Comparison of ENCODE assay signal across 8 cellular contexts in genomic region chr1:229558460-229559335, GRCh38. TPM values are rescaled to one million over a fixed set of nuclear protein-coding genes. Genes with fewer than 3 reads are reported as not detected.
DNase-seq lines count a peak whose midpoint lies in the region; TF ChIP-seq lines count a peak whose summit lies in the region.

ABCB10 (minus strand) TSS chr1:229558707; CDS start chr1:229558652, 55 bp downstream.

- TF ChIP-seq CTCF in H9 (conservative IDR thresholded peaks at IDR 0.05) (peak; percentile 91), fibroblast of villous mesenchyme (IDR thresholded peaks at IDR 0.05; ENCODE audit: insufficient read depth, low read depth, low read length) (peak; percentile 76), neural crest cell (conservative IDR thresholded peaks at IDR 0.05) (peak; percentile 80)

- H2BK12ac ChIP-seq in H9 (ENCODE audit: insufficient read length, low read depth, low read length), result no peak within 1 kb of the TSS

- no peak within 1 kb of the TSS for H4K91ac ChIP-seq in H9 (ENCODE audit: insufficient read length, low read depth, low read length)

- no peak within 1 kb of the TSS for H3K23ac ChIP-seq in H9 (ENCODE audit: insufficient read length, low read depth, low read length)

- H3T11ph ChIP-seq in H9 (ENCODE audit: low read length), result no peak within 1 kb of the TSS

- no peaks in the 10 kb centered on the region; the same call in 1 of the 2 replicates for H3K79me2 ChIP-seq in H9 (ENCODE audit: insufficient read depth, low read length)

- H3K9me3 ChIP-seq in H9 (ENCODE audit: control insufficient read depth, low read depth, low read length), result no peaks in the 10 kb centered on the region
- H3K9me3 ChIP-seq in stomach smooth muscle (ENCODE audit: control insufficient read depth in 2 of 2, low read length in 2 of 2), result no peaks in the 10 kb centered on the region

- no peak within 1 kb of the TSS for H4K8ac ChIP-seq in H9 (replicated peaks; ENCODE audit: insufficient read length, low read depth, low read length)

- no peaks in the 10 kb centered on the region for H3K27me3 ChIP-seq in H9 (ENCODE audit: insufficient read depth, low read length)
- no peaks in the 10 kb centered on the region for H3K27me3 ChIP-seq in stomach smooth muscle (ENCODE audit: control insufficient read depth in 1 of 2, insufficient read depth in 2 of 2, low read length in 2 of 2)

- no peak within 1 kb of the TSS for H2BK120ac ChIP-seq in H9 (ENCODE audit: low read depth, low read length, poor library complexity, severe bottlenecking)

- H3K4ac ChIP-seq in H9 (ENCODE audit: low read depth, low read length), result no peak within 1 kb of the TSS

- H4K20me1 ChIP-seq in H9 (ENCODE audit: control insufficient read depth, insufficient read depth, insufficient read length), result no peaks in the 10 kb centered on the region

- no peak within 1 kb of the TSS for H2BK5ac ChIP-seq in H9 (ENCODE audit: insufficient read length, low read length)

- DNase-seq in GDM1 (lab: John Stamatoyannopoulos, UW), result peak; percentile 99
- DNase-seq in H9, result peak; percentile 98
- peak; percentile 97 for DNase-seq in M059J (ENCODE audit: low read depth)
- peak; percentile 85 for DNase-seq in SIG-M5 (lab: John Stamatoyannopoulos, UW)
- DNase-seq in activated gamma-delta T cell (lab: John Stamatoyannopoulos, UW), result peak; percentile 70
- DNase-seq in fibroblast of villous mesenchyme (ENCODE audit: low read depth), result peak; percentile 98
- DNase-seq in neural crest cell (ENCODE audit: low read depth, low spot score), result peak; percentile 98

- peak within 1 kb of the TSS; percentile 77 to 87 for H3K4me3 Mint-ChIP-seq in H9
- H3K4me3 Mint-ChIP-seq in neural crest cell, result peak within 1 kb of the TSS; percentile 95

- peak within 1 kb of the TSS; percentile 44 for H2AFZ ChIP-seq in H9 (ENCODE audit: low read length)

- H3K56ac ChIP-seq in H9 (ENCODE audit: insufficient read length, low read depth, low read length), result no peak within 1 kb of the TSS

- H3K9me3 Mint-ChIP-seq in H9 (peaks cover 0 to 3% of the 10 kb centered on the region in 2 experiments; a peak in 1 of 5 replicates), neural crest cell (no peaks in the 10 kb centered on the region)

- H3K9ac ChIP-seq in H9 (ENCODE audit: extremely low read depth, insufficient read length, low read length) (peak within 1 kb of the TSS; percentile 54), stomach smooth muscle (ENCODE audit: low read length in 2 of 2) (peak within 1 kb of the TSS; percentile 65 to 84)

- H3K4me1 Mint-ChIP-seq in H9, result peaks cover 52 to 59% of the 10 kb centered on the region in 2 experiments
- peaks cover 47% of the 10 kb centered on the region for H3K4me1 Mint-ChIP-seq in neural crest cell

- H3K36me3 Mint-ChIP-seq in H9 (ENCODE audit: insufficient read depth in 1 of 3, low read depth in 3 of 3) (no peaks in the 10 kb centered on the region; a peak in 1 of 7 replicates), neural crest cell (ENCODE audit: low read depth) (no peaks in the 10 kb centered on the region)

- no peak within 1 kb of the TSS for H4K5ac ChIP-seq in H9 (ENCODE audit: insufficient read length, low read depth, low read length)

- H3K18ac ChIP-seq in H9 (ENCODE audit: insufficient read length, low read depth, low read length), result peak within 1 kb of the TSS; percentile 46

- no peak within 1 kb of the TSS for H2BK20ac ChIP-seq in H9 (ENCODE audit: low read depth, low read length, poor library complexity, severe bottlenecking)

- H3K27ac Mint-ChIP-seq in H9 (peak within 1 kb of the TSS in 2 of 3 experiments; percentile 83 to 89; a peak in 2 of 7 replicates), neural crest cell (ENCODE audit: unreplicated experiment) (peak within 1 kb of the TSS; percentile 82)

- no peak within 1 kb of the TSS for H3K27ac ChIP-seq in H9 (ENCODE audit: insufficient read length, low read depth, low read length)
- peak within 1 kb of the TSS; percentile 76 for H3K27ac ChIP-seq in stomach smooth muscle (ENCODE audit: low read length)

- no CpG with 5 or more reads among the region's 109 CpGs for WGBS in H9 (ENCODE audit: extremely low coverage, insufficient read length, low lambda C conversion rate)

- no peaks in the 10 kb centered on the region for H3K36me3 ChIP-seq in stomach smooth muscle (ENCODE audit: control insufficient read depth in 2 of 2, insufficient read depth in 2 of 2, low read length in 2 of 2)

- H3K14ac ChIP-seq in H9 (ENCODE audit: insufficient read depth, low read length), result peak within 1 kb of the TSS; percentile 77; the same call in 1 of the 2 replicates

- no peak within 1 kb of the TSS for H2AK5ac ChIP-seq in H9 (ENCODE audit: insufficient read length, low read length)

- H3K27me3 Mint-ChIP-seq in H9 (ENCODE audit: low read depth) (peaks cover 4% of the 10 kb centered on the region; the same call in 1 of the 2 replicates), neural crest cell (ENCODE audit: low read depth) (no peaks in the 10 kb centered on the region)

- H3K79me1 ChIP-seq in H9 (ENCODE audit: insufficient read depth, low read depth, low read length, poor library complexity, severe bottlenecking), result peaks cover 3% of the 10 kb centered on the region

- H3K4me2 ChIP-seq in H9 (ENCODE audit: insufficient read depth, insufficient read length, low read length), result peak within 1 kb of the TSS; percentile 88

- peaks cover 3% of the 10 kb centered on the region for H3K23me2 ChIP-seq in H9 (ENCODE audit: insufficient read length, low read depth, low read length, poor library complexity, severe bottlenecking)

- H3K4me3 ChIP-seq in fibroblast of villous mesenchyme (ENCODE audit: low read depth, low read length) (peak within 1 kb of the TSS; percentile 79), stomach smooth muscle (ENCODE audit: low read length in 2 of 2) (peak within 1 kb of the TSS; percentile 76 to 85)

- no peak within 1 kb of the TSS; the same call in 1 of the 2 replicates for H2BK15ac ChIP-seq in H9 (ENCODE audit: low read depth, low read length)

- H3K4me1 ChIP-seq in H9 (ENCODE audit: insufficient read depth, low read length) (peaks cover 3% of the 10 kb centered on the region; the same call in 1 of the 2 replicates), stomach smooth muscle (ENCODE audit: control insufficient read depth, insufficient read depth, low read length) (peaks cover 38% of the 10 kb centered on the region)

RNA-seq across cellular contexts. Expression of gene ABCB10, which starts in this region (rescaled TPM):
- 13.8 and 14.5 TPM in 2 replicates for total RNA-seq in H9 (2021)
- total RNA-seq in M059J (2014; rRNA removed; shearing (Covaris generic)), result 10.9 and 17.8 TPM in 2 replicates
- 17.4 and 18.1 TPM in 2 replicates for total RNA-seq in fibroblast of villous mesenchyme
- 24.0 and 25.2 TPM in 2 replicates for total RNA-seq in neural crest cell
